ENCODE assay signal across 9 cellular contexts in the genomic region with DNA sequence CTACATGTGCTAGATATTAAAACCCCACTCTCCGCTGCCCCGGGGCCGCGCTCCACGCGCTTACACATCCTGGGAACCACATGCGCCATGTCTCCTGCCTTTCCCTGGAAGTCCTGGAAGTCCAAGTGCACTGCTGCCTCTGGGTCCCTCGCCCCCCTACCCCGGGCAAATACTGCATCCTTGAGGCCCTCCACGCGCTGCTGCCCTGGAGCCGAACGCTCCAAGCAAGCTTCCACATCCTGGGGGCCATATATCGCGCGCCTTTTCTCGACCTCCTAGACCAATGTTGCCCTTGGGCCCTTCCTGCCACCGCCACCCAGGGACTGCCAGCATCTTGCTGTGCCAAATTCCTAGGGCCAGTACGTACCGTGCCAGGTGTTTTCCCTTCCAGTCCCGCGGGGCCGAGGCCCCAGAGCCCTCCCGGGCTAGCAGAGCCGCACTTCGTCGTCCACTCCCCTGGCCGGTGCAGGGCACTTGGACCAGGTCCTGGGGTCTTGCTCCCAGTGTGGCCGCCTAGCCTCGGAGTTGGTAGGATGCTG. TPM values are rescaled to one million over a fixed set of nuclear protein-coding genes. Genes with fewer than 3 reads are reported as not detected.
DNase-seq lines count a peak whose midpoint lies in the region; ATAC-seq and TF ChIP-seq lines count a peak whose summit lies in the region.
"Had no signal": no experiment of that assay in that cellular context is flagged by ENCODE, and none has a peak within 500 bp of the region (broad histone marks: within the 10 kb centered on the region; RNA-seq: fewer than 3 reads in every experiment).

No MANE protein-coding gene starts in this region.

- no peaks in the 10 kb centered on the region for H3K36me3 Mint-ChIP-seq in natural killer cell treated with Interleukin-12 subunit alpha and Interleukin-12 subunit beta and Interleukin-15 and Interleukin-18, amount 100 ng/mL, for 72 hours

- CTCF ChIA-PET in AG04449 (lab: Yijun Ruan, JAX): interaction anchor here (5.0 to 6.5 kb wide), 2 partner anchors 9 to 284 kb away, joined by 30 to 66 read pairs; no protein-coding TSS in a partner anchor

- no peaks in the 10 kb centered on the region for H3K9me3 ChIP-seq in HUES64 (ENCODE audit: insufficient read depth, low read depth, low read length)

- no peak for TF ChIP-seq CTCF in AG04449 (IDR thresholded peaks at IDR 0.05; ENCODE audit: insufficient read depth, low read length, missing control alignments)
- no peak for TF ChIP-seq CTCF in coronary artery (IDR thresholded peaks at IDR 0.05)

- peaks cover 7 to 15% of the 10 kb centered on the region in 2 donors for H3K4me1 Mint-ChIP-seq in natural killer cell treated with Interleukin-12 subunit alpha and Interleukin-12 subunit beta and Interleukin-15 and Interleukin-18, amount 100 ng/mL, for 72 hours (ENCODE audit: low read depth in 2 of 2)

- no peaks in the 10 kb centered on the region for H3K9me3 Mint-ChIP-seq in natural killer cell treated with Interleukin-12 subunit alpha and Interleukin-12 subunit beta and Interleukin-15 and Interleukin-18, amount 100 ng/mL, for 72 hours

- peaks cover 52 to 54% of the 10 kb centered on the region in 2 donors for H3K27me3 Mint-ChIP-seq in natural killer cell treated with Interleukin-12 subunit alpha and Interleukin-12 subunit beta and Interleukin-15 and Interleukin-18, amount 100 ng/mL, for 72 hours

- H3K4me3 ChIP-seq in AG04449 (ENCODE audit: low read depth, low read length) (peak overlapping the region; percentile 70), HUES64 (ENCODE audit: low read length) (peak overlapping the region; percentile 69), coronary artery (peak overlapping the region; percentile 74)

- POLR2A ChIA-PET in AG04449 (lab: Yijun Ruan, JAX): no interaction called here

- WGBS in HUES64: 76% methylated on average over 30 of the region's 30 CpGs

- peak overlapping the region; percentile 58; the same call in 1 of the 2 replicates for H3K9ac ChIP-seq in HUES64 (ENCODE audit: low read depth, low read length)

- peak overlapping the region; percentile 70 for H3K4me3 Mint-ChIP-seq in natural killer cell treated with Interleukin-12 subunit alpha and Interleukin-12 subunit beta and Interleukin-15 and Interleukin-18, amount 100 ng/mL, for 72 hours

- ATAC-seq in natural killer cell treated with Interleukin-12 subunit alpha and Interleukin-12 subunit beta and Interleukin-15 and Interleukin-18, amount 100 ng/mL, for 72 hours: no peak
- no peak for ATAC-seq in GM21528 (IDR thresholded peaks at IDR 0.05; ENCODE audit: low FRiP score, unreplicated experiment)
- ATAC-seq in GM19395 (IDR thresholded peaks at IDR 0.05; ENCODE audit: unreplicated experiment): no peak

- H3K36me3 ChIP-seq in HUES64 (ENCODE audit: insufficient read depth, low read length): 0 out of 2 replicates have a peak, but pooled peaks cover 2% of the 10 kb centered on the region

- peaks cover 27% of the 10 kb centered on the region for H3K4me1 ChIP-seq in HUES64 (ENCODE audit: insufficient read depth, low read length)

- DNase-seq in AG04449 (ENCODE audit: low read depth, low spot score) (no peak), coronary artery (ENCODE audit: low spot score) (no peak), NCI-H345 (lab: John Stamatoyannopoulos, UW) (no peak), Kasumi-1 (lab: John Stamatoyannopoulos, UW) (no peak)
- DNase-seq in natural killer cell treated with Interleukin-12 subunit alpha and Interleukin-12 subunit beta and Interleukin-15 and Interleukin-18, amount 100 ng/mL, for 72 hours (ENCODE audit: low spot score): no peak
- DNase-seq: NCI-H1092 had no signal

- no peak overlapping the region for H3K27ac ChIP-seq in HUES64 (ENCODE audit: low read depth, low read length)
- no peak overlapping the region for H3K27ac ChIP-seq in coronary artery

- no peak overlapping the region for H3K27ac Mint-ChIP-seq in natural killer cell treated with Interleukin-12 subunit alpha and Interleukin-12 subunit beta and Interleukin-15 and Interleukin-18, amount 100 ng/mL, for 72 hours

- peaks cover 48% of the 10 kb centered on the region for H3K27me3 ChIP-seq in HUES64 (ENCODE audit: insufficient read depth, low read length)

RNA-seq across cellular contexts. Expression of gene KCNG1, which starts 0.8 kb away (rescaled TPM):
- polyA plus RNA-seq in HUES64 (2013, experiment 1 of 2): 18.1 TPM
- polyA plus RNA-seq in HUES64 (2013, experiment 2 of 2): 19.7 TPM
- not detected for total RNA-seq in natural killer cell treated with Interleukin-12 subunit alpha and Interleukin-12 subunit beta and Interleukin-15 and Interleukin-18, amount 100 ng/mL, for 72 hours
